8 cellular contexts compared by ENCODE assay signal in genomic region chr5:88052468-88052867, GRCh38.
DNase-seq lines count a peak whose midpoint lies in the region; FAIRE-seq and TF ChIP-seq lines count a peak whose summit lies in the region.
"Not testable (repeated sequence)": the region's sequence is repeated elsewhere in the genome, so short reads cannot be mapped to it uniquely, and the experiment has no call there.

No MANE protein-coding gene starts in this region.

- not testable (repeated sequence) for TF ChIP-seq EP300 in H1 (IDR thresholded peaks at IDR 0.05; ENCODE audit: borderline replicate concordance in 1 of 2, low read depth in 2 of 2, low read length in 2 of 2)

- H3K27me3 ChIP-seq in H7 (ENCODE audit: control insufficient read depth, insufficient read depth, low read length); HUES6 (ENCODE audit: control insufficient read depth, insufficient read depth, low read length); PC-9 (ENCODE audit: insufficient read depth, low read depth); H1 (replicated peaks in 1 of 4; ENCODE audit: control insufficient read depth in 3 of 4, extremely low read depth in 1 of 4, insufficient read depth in 3 of 4, low read length in 3 of 4); iPS-15b (ENCODE audit: control insufficient read depth, insufficient read depth, low read length): not testable (repeated sequence)

- not testable (repeated sequence) for H3K79me2 ChIP-seq in PC-9 (ENCODE audit: low read depth); H1 (ENCODE audit: control insufficient read depth in 1 of 2, insufficient read depth in 2 of 2, low read length in 2 of 2)

- TF ChIP-seq POLR2A in H1 (IDR thresholded peaks at IDR 0.05; ENCODE audit: control extremely low read depth in 1 of 2, low read depth in 2 of 2, low read length in 2 of 2), result not testable (repeated sequence)

- H2AFZ ChIP-seq in PC-9; H1 (ENCODE audit: low read length): not testable (repeated sequence)

- H3K9ac ChIP-seq in HUES6 (ENCODE audit: low read length), result peak overlapping the region; percentile 69
- H3K9ac ChIP-seq in H1 (replicated peaks in 1 of 4; ENCODE audit: extremely low read depth in 1 of 4, low read depth in 3 of 4, low read length in 3 of 4), result peak overlapping the region in 1 of 4 experiments; percentile 32; a peak in 1 of 7 replicates
- not testable (repeated sequence) for H3K9ac ChIP-seq in iPS-15b (ENCODE audit: low read depth, low read length)

- H3K9me3 ChIP-seq in HUES6 (ENCODE audit: control insufficient read depth, insufficient read depth, low read depth, low read length); PC-9 (ENCODE audit: insufficient read depth, low read depth); H1 (ENCODE audit: insufficient read depth in 2 of 2, low read depth in 1 of 2, low read length in 1 of 2); iPS-15b (ENCODE audit: control insufficient read depth, insufficient read depth, low read length): not testable (repeated sequence)

- H4K20me1 ChIP-seq in PC-9 (ENCODE audit: insufficient read depth); H1 (replicated peaks in 1 of 2; ENCODE audit: control insufficient read depth in 1 of 2, insufficient read depth in 2 of 2, low read length in 2 of 2): not testable (repeated sequence)

- H4K8ac ChIP-seq in H1 (ENCODE audit: extremely low read depth, insufficient read depth, low read length), result peak overlapping the region; percentile 51; the same call in 1 of the 2 replicates

- TF ChIP-seq CTCF in PC-9 (conservative IDR thresholded peaks at IDR 0.05); H1 (IDR thresholded peaks at IDR 0.05; ENCODE audit: control extremely low read depth in 1 of 3, insufficient read depth in 1 of 3, low read depth in 1 of 3, low read length in 3 of 3); glutamatergic neuron (IDR thresholded peaks at IDR 0.05; ENCODE audit: partially characterized antibody, unreplicated experiment); type B pancreatic cell (conservative IDR thresholded peaks at IDR 0.05): not testable (repeated sequence)

- not testable (repeated sequence) for H3K27me3 Mint-ChIP-seq in glutamatergic neuron (ENCODE audit: unreplicated experiment); type B pancreatic cell

- not testable (repeated sequence) for H3K79me1 ChIP-seq in H1 (ENCODE audit: low read depth, low read length)

- TF ChIP-seq RAD21 in H1 (IDR thresholded peaks at IDR 0.05 in 1 of 2, conservative IDR thresholded peaks at IDR 0.05 in 1 of 2; ENCODE audit: low read depth in 2 of 2, low read length in 2 of 2), result not testable (repeated sequence)

- peak; percentile 57 for DNase-seq in ELF-1 (ENCODE audit: low read depth, low spot score)
- DNase-seq in H7; glutamatergic neuron; type B pancreatic cell (ENCODE audit: extremely low spot score, unreplicated experiment): not testable (repeated sequence)
- peak in 1 of 2 experiments; percentile 53 for DNase-seq in PC-9
- DNase-seq in H1 (ENCODE audit: low read depth in 1 of 2, low spot score in 2 of 2), result peak in 1 of 2 experiments; percentile 52

- H3K36me3 Mint-ChIP-seq in glutamatergic neuron (ENCODE audit: unreplicated experiment); type B pancreatic cell: not testable (repeated sequence)

- not testable (repeated sequence) for H3K4ac ChIP-seq in H1 (replicated peaks; ENCODE audit: insufficient read length, low read depth, low read length)

- not testable (repeated sequence) for H3K9me3 Mint-ChIP-seq in glutamatergic neuron (ENCODE audit: unreplicated experiment); type B pancreatic cell

- H2BK5ac ChIP-seq in H1 (ENCODE audit: low read depth, low read length), result not testable (repeated sequence)

- H3K23ac ChIP-seq in H1 (ENCODE audit: insufficient read length), result not testable (repeated sequence)

- CTCF ChIA-PET in PC-9 (lab: Charles Lee); H1 (lab: Charles Lee; ENCODE audit: partially characterized antibody): not testable (repeated sequence)

- H3K9me2 ChIP-seq in PC-9 (ENCODE audit: insufficient read depth), result not testable (repeated sequence)

- peak overlapping the region; percentile 67 for H3K27ac Mint-ChIP-seq in glutamatergic neuron (ENCODE audit: unreplicated experiment)
- H3K27ac Mint-ChIP-seq in type B pancreatic cell, result not testable (repeated sequence)

- not testable (repeated sequence) for H3K18ac ChIP-seq in H1 (ENCODE audit: extremely low read depth, low read length)

- BruUV-seq in PC-9 (replicated peaks; lab: Mats Ljungman, UMichigan), result not testable (repeated sequence)

- intact Hi-C loops in PC-9 (cut with micrococcal nuclease; ENCODE audit: unreplicated experiment), result loop anchor here (1.0 kb wide), 1 partner anchor 89 kb away; no protein-coding TSS in a partner anchor

- not testable (repeated sequence) for H2BK15ac ChIP-seq in H1 (ENCODE audit: low read length)

- not testable (repeated sequence) for H2BK20ac ChIP-seq in H1 (ENCODE audit: low read length)

- H3K4me1 ChIP-seq in HUES6 (ENCODE audit: control insufficient read depth, insufficient read depth, low read length) (peaks cover 18% of the 10 kb centered on the region), PC-9 (replicated peaks; ENCODE audit: insufficient read depth) (peaks cover 14% of the 10 kb centered on the region; the same call in 1 of the 2 replicates), iPS-15b (ENCODE audit: control insufficient read depth, insufficient read depth, low read length) (peaks cover 20% of the 10 kb centered on the region)
- H3K4me1 ChIP-seq in H1 (replicated peaks in 1 of 4; ENCODE audit: control insufficient read depth in 3 of 4, insufficient read depth in 4 of 4, low read length in 3 of 4), result not testable (repeated sequence)

- H3F3A ChIP-seq in PC-9 (ENCODE audit: insufficient read depth, low read depth), result not testable (repeated sequence)

- not testable (repeated sequence) for H4K5ac ChIP-seq in H1 (ENCODE audit: insufficient read length, low read depth, low read length)

- H4K91ac ChIP-seq in H1 (replicated peaks; ENCODE audit: insufficient read length, low read length), result not testable (repeated sequence)

- H3K36me3 ChIP-seq in H7 (replicated peaks; ENCODE audit: control insufficient read depth, insufficient read depth, low read length); HUES6 (ENCODE audit: control insufficient read depth, insufficient read depth, low read length); PC-9 (ENCODE audit: low read depth); H1 (ENCODE audit: control insufficient read depth in 2 of 4, insufficient read depth in 4 of 4, low read length in 3 of 4); iPS-15b (ENCODE audit: control insufficient read depth, insufficient read depth, low read length): not testable (repeated sequence)

- H3K14ac ChIP-seq in H1 (ENCODE audit: insufficient read length), result not testable (repeated sequence)

- H2BK120ac ChIP-seq in H1 (replicated peaks; ENCODE audit: low read depth, low read length), result not testable (repeated sequence)

- not testable (repeated sequence) for H2BK12ac ChIP-seq in H1 (ENCODE audit: low read depth, low read length)

- not testable (repeated sequence) for FAIRE-seq in H1 (lab: Jason Lieb, UNC)

- not testable (repeated sequence) for H3K23me2 ChIP-seq in H1 (ENCODE audit: low read depth, low read length)

- H3K4me2 ChIP-seq in PC-9 (peak overlapping the region; percentile 51; the same call in 1 of the 2 replicates), H1 (ENCODE audit: insufficient read depth in 1 of 2, low read depth in 2 of 2, low read length in 2 of 2) (peak overlapping the region in 1 of 2 experiments; percentile 35; a peak in 2 of 4 replicates)

- H3K27ac ChIP-seq in HUES6 (ENCODE audit: low read depth, low read length); PC-9; H1 (ENCODE audit: low read depth, low read length): not testable (repeated sequence)

- peak overlapping the region; percentile 19 for H3K4me3 ChIP-seq in H7 (ENCODE audit: insufficient read depth, low read depth, low read length)
- H3K4me3 ChIP-seq in HUES6 (ENCODE audit: low read depth, low read length), result peak overlapping the region; percentile 46
- H3K4me3 ChIP-seq in PC-9, result peak overlapping the region; percentile 49; the same call in 1 of the 2 replicates
- peak overlapping the region in 1 of 4 experiments; percentile 33; a peak in 3 of 8 replicates for H3K4me3 ChIP-seq in H1 (ENCODE audit: extremely low read depth in 1 of 4, insufficient read depth in 2 of 4, low read depth in 3 of 4, low read length in 4 of 4)
- H3K4me3 ChIP-seq in iPS-15b (ENCODE audit: low read depth, low read length), result peak overlapping the region; percentile 33

- 72% methylated on average over 13 of the region's 26 CpGs; no CpG with 5 or more reads in 1 of the 2 experiments for WGBS in H1 (ENCODE audit: extremely low coverage in 1 of 2, insufficient coverage in 1 of 2, insufficient read length in 1 of 2, insufficient replicate concordance in 2 of 2, low coverage in 1 of 2, low lambda C conversion rate in 2 of 2, missing lambda C conversion rate in 1 of 2), 2 experiments

- POLR2A ChIA-PET in PC-9 (lab: Charles Lee; ENCODE audit: unreplicated experiment); H1 (lab: Charles Lee; ENCODE audit: partially characterized antibody): not testable (repeated sequence)

- not testable (repeated sequence) for H3K4me1 Mint-ChIP-seq in glutamatergic neuron (ENCODE audit: low read depth, unreplicated experiment); type B pancreatic cell (ENCODE audit: unreplicated experiment)

- H3K4me3 Mint-ChIP-seq in glutamatergic neuron (ENCODE audit: unreplicated experiment) (peak overlapping the region; percentile 69), type B pancreatic cell (peak overlapping the region; percentile 70)

- not testable (repeated sequence) for H2AK5ac ChIP-seq in H1 (ENCODE audit: low read depth, low read length)

- H3K56ac ChIP-seq in H1 (replicated peaks; ENCODE audit: insufficient read length, low read depth, low read length), result not testable (repeated sequence)
